ENCODE assay signal across 12 cellular contexts in the genomic region with DNA sequence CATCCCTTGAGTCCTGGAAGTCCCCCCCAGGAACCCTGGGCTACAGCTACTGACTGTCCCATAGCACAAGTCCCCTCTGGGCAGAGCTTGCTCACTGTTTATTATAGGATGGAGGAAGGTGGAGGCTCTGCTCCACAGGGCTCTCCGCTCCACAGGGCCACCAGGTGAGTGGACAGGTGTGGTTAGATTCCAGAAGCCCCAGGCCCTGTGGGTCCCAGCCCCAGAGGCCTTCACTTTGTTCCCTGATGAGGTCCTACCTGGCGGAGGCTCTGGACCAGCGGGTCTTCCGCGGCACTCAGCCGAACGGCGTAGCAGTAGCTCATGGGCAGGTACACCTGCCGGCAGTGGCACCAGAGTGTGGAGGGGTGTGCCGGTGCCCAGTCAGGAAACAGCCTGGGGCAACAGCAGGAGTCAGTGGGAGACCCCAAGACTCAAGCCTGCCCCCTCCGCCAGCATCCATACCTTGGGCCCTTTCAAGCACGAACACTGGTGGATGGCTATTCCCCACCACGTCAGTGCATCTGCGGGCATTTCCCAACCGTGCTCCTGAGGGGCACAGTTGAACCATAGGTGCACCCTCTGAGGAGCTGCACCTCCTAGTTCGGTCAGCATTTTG.
"Had no signal": no experiment of that assay in that cellular context is flagged by ENCODE, and none has a peak within 500 bp of the region (broad histone marks: within the 10 kb centered on the region; RNA-seq: fewer than 3 reads in every experiment).

No MANE protein-coding gene starts in this region.

- H3K4me1 ChIP-seq: SJSA1 had no signal

- H3K27ac Mint-ChIP-seq: stimulated activated memory B cell treated with anti-CD40 and anti-IgM and Interleukin-4, amounts not matched to agents 10 μg/mL and 1 μg/mL and 100 μg/mL, for 72 hours; type B pancreatic cell had no signal

- H3K9me3 ChIP-seq: lower lobe of right lung, SJSA1 had no signal

- H3K4me3 ChIP-seq: lower lobe of right lung, SJSA1 had no signal

- H3K27me3 Mint-ChIP-seq: stimulated activated memory B cell treated with anti-CD40 and anti-IgM and Interleukin-4, amounts not matched to agents 10 μg/mL and 1 μg/mL and 100 μg/mL, for 72 hours; type B pancreatic cell had no signal

- DNase-seq: activated CD4-positive, alpha-beta T cell treated with anti-CD3 and anti-CD28 coated beads for 1 hour; activated gamma-delta T cell treated with Interleukin-2 at 50 U/mL for 16 hours; dermis blood vessel endothelial cell; hippocampal formation; kidney glomerular epithelial cell; lower lobe of right lung; midbrain; stimulated activated CD4-positive, alpha-beta T cell treated with anti-CD3 and anti-CD28 coated beads, Interleukin-1b, Interleukin-23, amount 100 ng/mL, for 48 hours; T1000 had no signal

- H3K4me3 Mint-ChIP-seq: stimulated activated memory B cell treated with anti-CD40 and anti-IgM and Interleukin-4, amounts not matched to agents 10 μg/mL and 1 μg/mL and 100 μg/mL, for 72 hours; type B pancreatic cell had no signal

- H3K27ac ChIP-seq: lower lobe of right lung, SJSA1 had no signal

- H3K9me3 Mint-ChIP-seq: stimulated activated memory B cell treated with anti-CD40 and anti-IgM and Interleukin-4, amounts not matched to agents 10 μg/mL and 1 μg/mL and 100 μg/mL, for 72 hours; type B pancreatic cell had no signal

- H3K27me3 ChIP-seq: SJSA1 had no signal
